ENCODE assay signal across 10 cellular contexts in the genomic region with DNA sequence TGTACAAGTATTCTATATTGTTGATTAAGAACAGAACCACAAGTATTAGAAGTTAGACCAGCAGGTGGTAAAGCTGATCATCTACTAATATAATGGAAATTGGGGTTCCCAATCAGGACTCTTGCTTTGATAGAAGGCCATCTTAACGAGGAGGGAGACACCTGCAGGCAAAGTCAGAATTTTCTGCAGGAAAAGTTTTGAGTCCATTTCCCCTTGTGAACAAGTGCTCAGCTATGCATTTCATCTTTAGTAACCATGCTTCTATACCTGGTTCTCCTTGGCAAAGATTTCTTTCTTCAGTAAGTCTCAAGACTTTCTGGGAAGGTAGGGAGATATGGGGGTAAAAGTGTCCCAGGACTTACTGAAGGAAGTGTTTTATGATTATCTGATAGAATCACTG. TPM values are rescaled to one million over a fixed set of nuclear protein-coding genes. Genes with fewer than 3 reads are reported as not detected.
DNase-seq lines count a peak whose midpoint lies in the region; ATAC-seq, FAIRE-seq and TF ChIP-seq lines count a peak whose summit lies in the region.
"Had no signal": no experiment of that assay in that cellular context is flagged by ENCODE, and none has a peak within 500 bp of the region (broad histone marks: within the 10 kb centered on the region; RNA-seq: fewer than 3 reads in every experiment).

No MANE protein-coding gene starts in this region.

- H3K9ac ChIP-seq in HCT116 (ENCODE audit: low read length) (no peak overlapping the region), adipocyte (ENCODE audit: low read length) (no peak overlapping the region), liver (ENCODE audit: low read depth in 1 of 2, low read length in 2 of 2) (no peak overlapping the region)

- peak overlapping the region; percentile 22 for H2AFZ ChIP-seq in HCT116 (ENCODE audit: low read depth, low read length, poor library complexity, severe bottlenecking)

- CTCF ChIA-PET in HCT116 (lab: Charles Lee) = interaction anchor here (0.8 to 3.5 kb wide), 8 partner anchors 11 to 449 kb away, joined by 3 to 22 read pairs (median 4); no protein-coding TSS in a partner anchor

- RAD21 ChIA-PET in HCT116 (lab: Charles Lee; ENCODE audit: low non-redundant PET in 1 of 2, low total read pairs in 2 of 2, uncharacterized antibody in 2 of 2, unreplicated experiment in 2 of 2) = interaction anchor here in 1 of 2 experiments (1.0 kb wide), 1 partner anchor 449 kb away, joined by 4 read pairs; no protein-coding TSS in a partner anchor

- DNase-seq in HCT116 (ENCODE audit: low read depth, low spot score) = peak; percentile 29
- DNase-seq in adipocyte (ENCODE audit: low read depth) = peak; percentile 26
- DNase-seq in NCI-H510A (lab: John Stamatoyannopoulos, UW) = no peak
- DNase-seq in GDM1 (lab: John Stamatoyannopoulos, UW) = no peak
- DNase-seq in frontal cortex (ENCODE audit: low spot score in 2 of 2) = no peak
- DNase-seq: stimulated activated CD4-positive, alpha-beta T cell treated with anti-CD3 and anti-CD28 coated beads, Interleukin-12 subunit alpha, Interleukin-12 subunit beta, amount 100 ng/mL, for 4 hours had no signal

- POLR2A ChIA-PET in HCT116 (lab: Charles Lee) = interaction anchor here (0.6 kb wide), 1 partner anchor 449 kb away, joined by 3 read pairs; no protein-coding TSS in a partner anchor

- H3K9me2 ChIP-seq in DOHH2 (replicated peaks; ENCODE audit: control insufficient read depth, low read length) (no peaks in the 10 kb centered on the region), HCT116 (ENCODE audit: insufficient read depth) (no peaks in the 10 kb centered on the region)

- no peaks in the 10 kb centered on the region for H3K9me3 ChIP-seq in DOHH2 (ENCODE audit: control insufficient read depth, insufficient read depth, low read length)
- no peaks in the 10 kb centered on the region for H3K9me3 ChIP-seq in HCT116 (ENCODE audit: control insufficient read depth in 1 of 2, insufficient read depth in 1 of 2, low read depth in 1 of 2, low read length in 2 of 2)
- H3K9me3 ChIP-seq in adipocyte (ENCODE audit: control insufficient read depth, low read length) = no peaks in the 10 kb centered on the region
- no peaks in the 10 kb centered on the region for H3K9me3 ChIP-seq in liver (ENCODE audit: control insufficient read depth in 4 of 4, low read length in 3 of 4)
- H3K9me3 ChIP-seq: thoracic aorta had no signal

- H3K4me3 ChIP-seq in DOHH2 (ENCODE audit: low read length) (no peak overlapping the region), HCT116 (replicated peaks in 1 of 2; ENCODE audit: low read depth in 1 of 2, low read length in 2 of 2) (no peak overlapping the region), adipocyte (ENCODE audit: low read length) (no peak overlapping the region), liver (ENCODE audit: low read depth in 1 of 3, low read length in 3 of 3) (no peak overlapping the region)
- H3K4me3 ChIP-seq: thoracic aorta had no signal

- BruUV-seq in HCT116 (replicated peaks; lab: Mats Ljungman, UMichigan) = no TSS peak

- H3K79me2 ChIP-seq in DOHH2 (ENCODE audit: control insufficient read depth, low read length) (no peaks in the 10 kb centered on the region), HCT116 (ENCODE audit: insufficient read depth, low read length) (no peaks in the 10 kb centered on the region)

- H3K27me3 ChIP-seq in DOHH2 (ENCODE audit: control insufficient read depth, low read length) = no peaks in the 10 kb centered on the region
- H3K27me3 ChIP-seq in HCT116 (ENCODE audit: insufficient read depth, low read length) = no peaks in the 10 kb centered on the region
- H3K27me3 ChIP-seq in adipocyte (replicated peaks; ENCODE audit: control insufficient read depth, insufficient read depth, low read length) = no peaks in the 10 kb centered on the region
- no peaks in the 10 kb centered on the region for H3K27me3 ChIP-seq in liver (ENCODE audit: control insufficient read depth in 4 of 4, insufficient read depth in 4 of 4, low read length in 3 of 4)

- no peak overlapping the region for H3K27ac ChIP-seq in DOHH2 (ENCODE audit: low read depth, low read length)
- no peak overlapping the region for H3K27ac ChIP-seq in HCT116 (ENCODE audit: low read depth, low read length)
- no peak overlapping the region for H3K27ac ChIP-seq in liver (ENCODE audit: low read depth in 1 of 2, low read length in 2 of 2)
- H3K27ac ChIP-seq: thoracic aorta had no signal

- H4K20me1 ChIP-seq in DOHH2 (ENCODE audit: control insufficient read depth, insufficient read depth, low read depth, low read length) (no peaks in the 10 kb centered on the region), HCT116 (ENCODE audit: insufficient read depth) (no peaks in the 10 kb centered on the region)

- 22% methylated on average over 1 of the region's 1 CpG for WGBS in liver

- intact Hi-C loops in HCT116 (cut with micrococcal nuclease) = loop anchor here (10.0 kb wide), 1 partner anchor 447 kb away; no protein-coding TSS in a partner anchor

- FAIRE-seq in frontal cortex (lab: Jason Lieb, UNC) = no peak

- H3F3A ChIP-seq in DOHH2 (ENCODE audit: control insufficient read depth, insufficient read depth) = 0 out of 2 replicates have a peak, but pooled peaks cover 3% of the 10 kb centered on the region

- TF ChIP-seq CTCF in DOHH2 (IDR thresholded peaks at IDR 0.05; ENCODE audit: low read depth, low read length, poor library complexity, severe bottlenecking) (peak; percentile 69), HCT116 (IDR thresholded peaks at IDR 0.05 in 2 of 3, conservative IDR thresholded peaks at IDR 0.05 in 1 of 3; ENCODE audit: borderline replicate concordance in 1 of 3, insufficient read depth in 1 of 3, low read depth in 2 of 3, low read length in 2 of 3) (peak; percentile 33 to 62 (median 49); a peak in 5 of 6 replicates), liver (IDR thresholded peaks at IDR 0.05; ENCODE audit: low read depth, low read length, missing input control) (peak; percentile 23)

- TF ChIP-seq POLR2A in HCT116 (IDR thresholded peaks at IDR 0.05; ENCODE audit: borderline replicate concordance, extremely low read depth, insufficient read depth, insufficient read length) = no peak

- H3K4me1 ChIP-seq in DOHH2 (ENCODE audit: control insufficient read depth, low read length) (peaks cover 8% of the 10 kb centered on the region), HCT116 (ENCODE audit: control insufficient read depth in 1 of 2, insufficient read depth in 2 of 2, low read length in 2 of 2) (peaks cover 25 to 29% of the 10 kb centered on the region in 2 experiments), adipocyte (ENCODE audit: control insufficient read depth, insufficient read depth, low read length) (peaks cover 16% of the 10 kb centered on the region), liver (ENCODE audit: control insufficient read depth in 4 of 4, insufficient read depth in 4 of 4, low read length in 3 of 4) (peaks cover 0 to 8% (median 2%) of the 10 kb centered on the region in 4 donors)

- no peak overlapping the region for H3K4me2 ChIP-seq in DOHH2 (ENCODE audit: low read length)
- H3K4me2 ChIP-seq in HCT116 (ENCODE audit: low read length) = no peak overlapping the region

- ATAC-seq in HCT116 (peak; percentile 52; the same call in 1 of the 2 replicates), HG03520 (IDR thresholded peaks at IDR 0.05; ENCODE audit: unreplicated experiment) (no peak)

- peak; percentile 64 for TF ChIP-seq RAD21 in HCT116 (IDR thresholded peaks at IDR 0.05; ENCODE audit: low read depth)
- TF ChIP-seq RAD21 in liver (IDR thresholded peaks at IDR 0.05) = peak; percentile 56 to 70

- no peaks in the 10 kb centered on the region for H3K36me3 ChIP-seq in DOHH2 (ENCODE audit: control insufficient read depth, low read length)
- H3K36me3 ChIP-seq in HCT116 (ENCODE audit: control insufficient read depth in 1 of 2, insufficient read depth in 2 of 2, low read length in 2 of 2) = no peaks in the 10 kb centered on the region
- no peaks in the 10 kb centered on the region for H3K36me3 ChIP-seq in adipocyte (ENCODE audit: control insufficient read depth, insufficient read depth, low read length, severe bottlenecking)
- no peaks in the 10 kb centered on the region for H3K36me3 ChIP-seq in liver (ENCODE audit: control insufficient read depth in 4 of 4, insufficient read depth in 3 of 4, low read depth in 1 of 4, low read length in 3 of 4)
- H3K36me3 ChIP-seq: thoracic aorta had no signal

TF ChIP-seq in HCT116, 20 proteins besides CTCF, POLR2A, EP300 and RAD21 (continues in another document):
- TF ChIP-seq EZH2phosphoT487 (IDR thresholded peaks at IDR 0.05; ENCODE audit: borderline replicate concordance) = no peak

TF ChIP-seq in liver, 16 proteins besides CTCF, POLR2A, EP300 and RAD21 (continues in another document):
- TF ChIP-seq EGR1 (IDR thresholded peaks at IDR 0.05; ENCODE audit: low read depth in 2 of 2) (no peak), HNF4G (IDR thresholded peaks at IDR 0.05) (no peak), YY1 (IDR thresholded peaks at IDR 0.05) (no peak), TAF1 (conservative IDR thresholded peaks at IDR 0.05) (no peak)
- TF ChIP-seq, protein P1, sequence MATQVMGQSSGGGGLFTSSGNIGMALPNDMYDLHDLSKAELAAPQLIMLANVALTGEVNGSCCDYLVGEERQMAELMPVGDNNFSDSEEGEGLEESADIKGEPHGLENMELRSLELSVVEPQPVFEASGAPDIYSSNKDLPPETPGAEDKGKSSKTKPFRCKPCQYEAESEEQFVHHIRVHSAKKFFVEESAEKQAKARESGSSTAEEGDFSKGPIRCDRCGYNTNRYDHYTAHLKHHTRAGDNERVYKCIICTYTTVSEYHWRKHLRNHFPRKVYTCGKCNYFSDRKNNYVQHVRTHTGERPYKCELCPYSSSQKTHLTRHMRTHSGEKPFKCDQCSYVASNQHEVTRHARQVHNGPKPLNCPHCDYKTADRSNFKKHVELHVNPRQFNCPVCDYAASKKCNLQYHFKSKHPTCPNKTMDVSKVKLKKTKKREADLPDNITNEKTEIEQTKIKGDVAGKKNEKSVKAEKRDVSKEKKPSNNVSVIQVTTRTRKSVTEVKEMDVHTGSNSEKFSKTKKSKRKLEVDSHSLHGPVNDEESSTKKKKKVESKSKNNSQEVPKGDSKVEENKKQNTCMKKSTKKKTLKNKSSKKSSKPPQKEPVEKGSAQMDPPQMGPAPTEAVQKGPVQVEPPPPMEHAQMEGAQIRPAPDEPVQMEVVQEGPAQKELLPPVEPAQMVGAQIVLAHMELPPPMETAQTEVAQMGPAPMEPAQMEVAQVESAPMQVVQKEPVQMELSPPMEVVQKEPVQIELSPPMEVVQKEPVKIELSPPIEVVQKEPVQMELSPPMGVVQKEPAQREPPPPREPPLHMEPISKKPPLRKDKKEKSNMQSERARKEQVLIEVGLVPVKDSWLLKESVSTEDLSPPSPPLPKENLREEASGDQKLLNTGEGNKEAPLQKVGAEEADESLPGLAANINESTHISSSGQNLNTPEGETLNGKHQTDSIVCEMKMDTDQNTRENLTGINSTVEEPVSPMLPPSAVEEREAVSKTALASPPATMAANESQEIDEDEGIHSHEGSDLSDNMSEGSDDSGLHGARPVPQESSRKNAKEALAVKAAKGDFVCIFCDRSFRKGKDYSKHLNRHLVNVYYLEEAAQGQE (IDR thresholded peaks at IDR 0.05) = no peak

RNA-seq across cellular contexts. Expression of a gene that starts 36.1 kb away (rescaled TPM):
- total RNA-seq in HCT116 (2021; ENCODE audit: unreplicated experiment) = 19.7 TPM
- polyA plus RNA-seq in HCT116 (2012) = 4.9 and 8.1 TPM in 2 replicates
- total RNA-seq in liver = 10 to 100 TPM; 11.3 to 13.0 TPM
- polyA plus RNA-seq in liver = 1 to 10 TPM; 4.1 to 5.2 TPM
- total RNA-seq in frontal cortex = 39.5 TPM

Comparison
In these comparisons a context has a peak if more than half of its experiments do, and no peak if none do; other contexts are left out.
1. DNase-seq: peak in HCT116 (single experiment) and adipocyte (single experiment); none in NCI-H510A (single experiment), GDM1 (single experiment) and frontal cortex (0 of 2).
2. Peak in every context shown above with its lines, with median percentiles within 50 percentile points of each other: CTCF ChIP-seq.